14 cellular contexts compared by ENCODE assay signal in genomic region chr12:30026621-30027234, GRCh38.
DNase-seq lines count a peak whose midpoint lies in the region; ATAC-seq, FAIRE-seq and TF ChIP-seq lines count a peak whose summit lies in the region.
"Had no signal": no experiment of that assay in that cellular context is flagged by ENCODE, and none has a peak within 500 bp of the region (broad histone marks: within the 10 kb centered on the region; RNA-seq: fewer than 3 reads in every experiment).

No MANE protein-coding gene starts in this region.

- no peak overlapping the region for H3K27ac ChIP-seq in foreskin keratinocyte
- H3K27ac ChIP-seq: pancreas had no signal

- no peak overlapping the region for H3K9ac ChIP-seq in adipocyte (ENCODE audit: low read length)

- peak; percentile 91 for FAIRE-seq in H54 (lab: Jason Lieb, UNC)
- FAIRE-seq: pancreas had no signal

- no peaks in the 10 kb centered on the region for H3K36me3 ChIP-seq in adipocyte (ENCODE audit: control insufficient read depth, insufficient read depth, low read length, severe bottlenecking)
- H3K36me3 ChIP-seq: pancreas had no signal

- no peaks in the 10 kb centered on the region for H3K9me3 ChIP-seq in adipocyte (ENCODE audit: control insufficient read depth, low read length)
- H3K9me3 ChIP-seq: pancreas had no signal

- peak; percentile 94 for DNase-seq in A172 (ENCODE audit: low spot score)
- peak; percentile 23 for DNase-seq in H54 (ENCODE audit: insufficient read length, low spot score)
- peak; percentile 72 for DNase-seq in adipocyte (ENCODE audit: low read depth)
- DNase-seq in foreskin keratinocyte: peak; percentile 67 to 87
- no peak for DNase-seq in HK-2 (ENCODE audit: unreplicated experiment)
- DNase-seq in middle frontal gyrus (ENCODE audit: extremely low spot score, low spot score): no peak
- no peak for DNase-seq in LoVo (ENCODE audit: low spot score)
- DNase-seq: activated naive CD8-positive, alpha-beta T cell treated with anti-CD3 and anti-CD28 coated beads, Interleukin-2, amount 50 U/mL, for 24 hours; erythroblast; NCI-H526 treated with DMSO at 0.1 percent for 48 hours; pancreas; stimulated activated naive CD8-positive, alpha-beta T cell treated with anti-CD3 and anti-CD28 coated beads, Interleukin-15, amount 100 ng/mL, for 72 hours; T-helper 1 cell had no signal

- no peak for TF ChIP-seq CTCF in foreskin keratinocyte (conservative IDR thresholded peaks at IDR 0.05)

- H3K4me1 ChIP-seq in adipocyte (ENCODE audit: control insufficient read depth, insufficient read depth, low read length) (peaks cover 12% of the 10 kb centered on the region), foreskin keratinocyte (peaks cover 13% of the 10 kb centered on the region)
- H3K4me1 ChIP-seq: pancreas had no signal

- ATAC-seq in foreskin keratinocyte: peak; percentile 91
- no peak for ATAC-seq in GM18868 (IDR thresholded peaks at IDR 0.05; ENCODE audit: unreplicated experiment)
- ATAC-seq: activated naive CD8-positive, alpha-beta T cell treated with anti-CD3 and anti-CD28 coated beads, Interleukin-2, amount 50 U/mL, for 24 hours; stimulated activated naive CD8-positive, alpha-beta T cell treated with anti-CD3 and anti-CD28 coated beads, Interleukin-15, amount 100 ng/mL, for 72 hours had no signal

- H3K4me3 ChIP-seq in adipocyte (ENCODE audit: low read length): no peak overlapping the region
- H3K4me3 ChIP-seq: pancreas had no signal

- no peak for TF ChIP-seq POLR2A in H54 (IDR thresholded peaks at IDR 0.05; ENCODE audit: low read depth, low read length)

- H3K27me3 ChIP-seq in adipocyte (replicated peaks; ENCODE audit: control insufficient read depth, insufficient read depth, low read length): no peaks in the 10 kb centered on the region
- H3K27me3 ChIP-seq in foreskin keratinocyte: no peaks in the 10 kb centered on the region
- H3K27me3 ChIP-seq: pancreas had no signal

Comparison
In these comparisons a context has a peak if more than half of its experiments do, and no peak if none do; other contexts are left out.
1. DNase-seq: peak in A172 (single experiment), H54 (single experiment), adipocyte (single experiment) and foreskin keratinocyte (2 of 2); none in HK-2 (single experiment), middle frontal gyrus (single experiment) and LoVo (single experiment).